23 cellular contexts compared by ENCODE assay signal in genomic region chr11:61618991-61619390, GRCh38. TPM values are rescaled to one million over a fixed set of nuclear protein-coding genes. Genes with fewer than 3 reads are reported as not detected.
"Had no signal": no experiment of that assay in that cellular context is flagged by ENCODE, and none has a peak within 500 bp of the region (broad histone marks: within the 10 kb centered on the region; RNA-seq: fewer than 3 reads in every experiment).

No MANE protein-coding gene starts in this region.

- H3K36me3 ChIP-seq: brain microvascular endothelial cell, colonic mucosa, gastrocnemius medialis, left lung, ovary, transverse colon, uterus had no signal

- H3K4me3 ChIP-seq: colonic mucosa, gastrocnemius medialis, left lung, ovary, psoas muscle, transverse colon, uterus had no signal

- H3K27ac ChIP-seq: brain microvascular endothelial cell, colonic mucosa, gastrocnemius medialis, left lung, ovary, psoas muscle, transverse colon, uterus had no signal

- H3K27ac Mint-ChIP-seq: activated B cell treated with CpG ODN at 0.5 μM for 24 hours; activated CD8-positive, alpha-beta T cell treated with anti-CD3 and anti-CD28 coated beads for 36 hours; activated T-helper 17 cell treated with anti-CD3 and anti-CD28 coated beads, Interleukin-2, amount 50 U/mL, for 72 hours; T-helper 2 cell treated with Interferon-gamma antibody and Interleukin-4, amounts not matched to agents 5 μg/mL and 100 μg/mL, for 36 hours had no signal

- H3K9me3 ChIP-seq: colonic mucosa, gastrocnemius medialis, left lung, ovary, psoas muscle, transverse colon, uterus had no signal

- H3K27me3 ChIP-seq: brain microvascular endothelial cell, colonic mucosa, gastrocnemius medialis, ovary, uterus had no signal

- H3K4me1 ChIP-seq: colonic mucosa, gastrocnemius medialis, left lung, psoas muscle, transverse colon, uterus had no signal

- H3K4me1 Mint-ChIP-seq: activated B cell treated with CpG ODN at 0.5 μM for 24 hours; activated T-helper 17 cell treated with anti-CD3 and anti-CD28 coated beads, Interleukin-2, amount 50 U/mL, for 72 hours had no signal

- H3K4me3 Mint-ChIP-seq: activated B cell treated with CpG ODN at 0.5 μM for 24 hours; activated CD8-positive, alpha-beta T cell treated with anti-CD3 and anti-CD28 coated beads for 36 hours; activated T-helper 17 cell treated with anti-CD3 and anti-CD28 coated beads, Interleukin-2, amount 50 U/mL, for 72 hours; neural crest cell; T-helper 2 cell treated with Interferon-gamma antibody and Interleukin-4, amounts not matched to agents 5 μg/mL and 100 μg/mL, for 36 hours had no signal

- H3K9me3 Mint-ChIP-seq: activated B cell treated with CpG ODN at 0.5 μM for 24 hours; activated CD8-positive, alpha-beta T cell treated with anti-CD3 and anti-CD28 coated beads for 36 hours; activated T-helper 17 cell treated with anti-CD3 and anti-CD28 coated beads, Interleukin-2, amount 50 U/mL, for 72 hours; neural crest cell; T-helper 2 cell treated with Interferon-gamma antibody and Interleukin-4, amounts not matched to agents 5 μg/mL and 100 μg/mL, for 36 hours had no signal

- DNase-seq: activated B cell treated with CpG ODN at 0.5 μM for 24 hours; activated CD4-positive, alpha-beta T cell treated with anti-CD3 and anti-CD28 coated beads for 48 hours; activated CD8-positive, alpha-beta T cell treated with anti-CD3 and anti-CD28 coated beads for 36 hours; activated naive CD4-positive, alpha-beta T cell; activated T-cell treated with anti-CD3 and anti-CD28 coated beads, Interleukin-2, amount 50 U/mL, for 1 hour; aorta; brain microvascular endothelial cell; central memory CD4-positive, alpha-beta T cell; colonic mucosa; gastrocnemius medialis; head of caudate nucleus; kidney; left lung; ovary; psoas muscle; right cardiac atrium; stimulated activated naive CD8-positive, alpha-beta T cell treated with anti-CD3 and anti-CD28 coated beads, Interleukin-15, Interleukin-2, amounts not matched to agents 100 U/mL and 50 U/mL, for 24 hours; substantia nigra; transverse colon; uterus had no signal

RNA-seq across cellular contexts. Expression of gene SYT7, which starts 38.1 kb away (rescaled TPM):
- total RNA-seq: activated B cell treated with CpG ODN at 0.5 μM for 24 hours; activated CD8-positive, alpha-beta T cell treated with anti-CD3 and anti-CD28 coated beads for 36 hours had no signal
